ENCODE assay signal across 27 cellular contexts in the genomic region with DNA sequence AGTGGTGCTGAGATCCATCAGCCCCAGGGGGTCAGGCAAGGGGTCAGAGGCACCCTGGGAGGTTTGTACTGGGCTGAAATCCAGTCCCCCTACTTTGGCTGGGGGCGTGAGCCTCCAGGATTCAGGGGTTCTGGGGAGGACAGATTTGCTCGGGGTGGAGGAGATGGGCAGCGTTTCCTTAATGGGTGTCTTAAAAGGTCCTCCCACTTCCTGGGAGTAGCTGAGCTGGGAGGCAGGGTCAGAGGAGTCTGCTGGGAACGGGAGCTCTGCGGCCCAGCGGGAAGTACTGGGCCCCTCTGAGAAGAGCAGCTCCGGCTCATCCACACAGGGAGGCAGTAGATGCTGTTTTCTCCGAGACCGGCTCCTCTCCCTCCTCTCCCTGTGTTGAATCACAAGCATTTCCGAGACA. TPM values are rescaled to one million over a fixed set of nuclear protein-coding genes. Genes with fewer than 3 reads are reported as not detected.
DNase-seq lines count a peak whose midpoint lies in the region; TF ChIP-seq lines count a peak whose summit lies in the region.
"Had no signal": no experiment of that assay in that cellular context is flagged by ENCODE, and none has a peak within 500 bp of the region (broad histone marks: within the 10 kb centered on the region; RNA-seq: fewer than 3 reads in every experiment).

No MANE protein-coding gene starts in this region.

- no peaks in the 10 kb centered on the region for H3K4me1 ChIP-seq in HEK293 (ENCODE audit: control insufficient read depth, insufficient read depth, low read length)
- H3K4me1 ChIP-seq in ovary (ENCODE audit: insufficient read depth): peaks cover 3% of the 10 kb centered on the region

- 24 to 28% (median 26%) methylated on average over 10 of the region's 10 CpGs for WGBS in ovary, 3 donors

- no peaks in the 10 kb centered on the region for H3K27me3 ChIP-seq in ovary
- H3K27me3 ChIP-seq: MG63, transverse colon had no signal

- TF ChIP-seq CTCF in HEK293 (tag by site-specific recombination; IDR thresholded peaks at IDR 0.05) (no peak), choroid plexus epithelial cell (conservative IDR thresholded peaks at IDR 0.05; ENCODE audit: low read depth, low read length) (peak; percentile 23), ovary (IDR thresholded peaks at IDR 0.05) (no peak)

- POLR2A ChIA-PET in HEK293 (lab: Yijun Ruan, JAX): no interaction called here

- H3K4me3 ChIP-seq in HEK293 (ENCODE audit: low read depth, low read length): no peak overlapping the region
- H3K4me3 ChIP-seq in choroid plexus epithelial cell (ENCODE audit: low read depth, low read length): no peak overlapping the region
- H3K4me3 ChIP-seq in ovary: no peak overlapping the region
- H3K4me3 ChIP-seq: GM12878, GM23338, MG63, transverse colon had no signal

- DNase-seq in choroid plexus epithelial cell (ENCODE audit: low read depth) (peak; percentile 59), ovary (peak in 4 of 5 donors; percentile 43 to 69 (median 50)), middle frontal gyrus (ENCODE audit: extremely low spot score, low spot score) (no peak), nucleus accumbens (lab: John Stamatoyannopoulos, UW) (no peak), HuH-7.5 (ENCODE audit: low spot score) (no peak)
- DNase-seq: activated CD4-positive, alpha-beta memory T cell treated with anti-CD3 and anti-CD28 coated beads for 36 hours; activated CD4-positive, CD25-positive, alpha-beta regulatory T cell; activated gamma-delta T cell treated with Interleukin-2 at 50 U/mL for 16 hours; amygdala; caudate nucleus; CD8-positive, alpha-beta T cell; foreskin melanocyte; kidney glomerular epithelial cell; mesendoderm; MG63; naive thymus-derived CD4-positive, alpha-beta T cell; NCI-H1436; NCI-H510A treated with DMSO at 0.1 percent for 48 hours; RPMI8226; stimulated activated CD4-positive, alpha-beta T cell treated with anti-CD3 and anti-CD28 coated beads, Interleukin-2, amount 100 ng/mL, for 24 hours; stimulated activated naive CD4-positive, alpha-beta T cell treated with Interleukin-2 at 50 U/mL for 16 hours; transverse colon had no signal

- CTCF ChIA-PET in HEK293 (lab: Yijun Ruan, JAX): interaction anchor here (5.3 kb wide), 1 partner anchor 13 kb away, joined by 20 read pairs; no protein-coding TSS in a partner anchor

- no peak for TF ChIP-seq EP300 in ovary (IDR thresholded peaks at IDR 0.05)

- H3K27ac ChIP-seq in HEK293 (ENCODE audit: extremely low read depth, low read depth, low read length): no peak overlapping the region
- H3K27ac ChIP-seq in ovary: peak overlapping the region; percentile 30 to 32
- H3K27ac ChIP-seq: transverse colon had no signal

- H3K9me3 ChIP-seq in HEK293 (ENCODE audit: control insufficient read depth, insufficient read depth, low read depth, low read length) (no peaks in the 10 kb centered on the region), ovary (no peaks in the 10 kb centered on the region)
- H3K9me3 ChIP-seq: MG63, transverse colon had no signal

- intact Hi-C loops in ovary (cut with DNase I): loop anchor here (5.0 to 10.0 kb wide), 4 partner anchors 83 to 176 kb away; no protein-coding TSS in a partner anchor

- H3K36me3 ChIP-seq in HEK293 (ENCODE audit: control insufficient read depth in 2 of 2, insufficient read depth in 1 of 2, low read length in 2 of 2) (peaks cover 42 to 62% of the 10 kb centered on the region in 2 experiments), ovary (no peaks in the 10 kb centered on the region)
- H3K36me3 ChIP-seq: transverse colon had no signal

- TF ChIP-seq POLR2A in ovary (IDR thresholded peaks at IDR 0.05): no peak

TF ChIP-seq in HEK293, 187 proteins besides CTCF, POLR2A, EP300 and RAD21:
- peak; percentile 60 for TF ChIP-seq GLIS2 (tag by site-specific recombination; IDR thresholded peaks at IDR 0.05)
- TF ChIP-seq, protein P1, sequence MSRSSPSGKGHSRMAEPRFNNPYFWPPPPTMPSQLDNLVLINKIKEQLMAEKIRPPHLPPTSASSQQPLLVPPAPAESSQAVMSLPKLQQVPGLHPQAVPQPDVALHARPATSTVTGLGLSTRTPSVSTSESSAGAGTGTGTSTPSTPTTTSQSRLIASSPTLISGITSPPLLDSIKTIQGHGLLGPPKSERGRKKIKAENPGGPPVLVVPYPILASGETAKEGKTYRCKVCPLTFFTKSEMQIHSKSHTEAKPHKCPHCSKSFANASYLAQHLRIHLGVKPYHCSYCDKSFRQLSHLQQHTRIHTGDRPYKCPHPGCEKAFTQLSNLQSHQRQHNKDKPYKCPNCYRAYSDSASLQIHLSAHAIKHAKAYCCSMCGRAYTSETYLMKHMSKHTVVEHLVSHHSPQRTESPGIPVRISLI (tag by site-specific recombination; IDR thresholded peaks at IDR 0.05): no peak
- TF ChIP-seq, protein P2, sequence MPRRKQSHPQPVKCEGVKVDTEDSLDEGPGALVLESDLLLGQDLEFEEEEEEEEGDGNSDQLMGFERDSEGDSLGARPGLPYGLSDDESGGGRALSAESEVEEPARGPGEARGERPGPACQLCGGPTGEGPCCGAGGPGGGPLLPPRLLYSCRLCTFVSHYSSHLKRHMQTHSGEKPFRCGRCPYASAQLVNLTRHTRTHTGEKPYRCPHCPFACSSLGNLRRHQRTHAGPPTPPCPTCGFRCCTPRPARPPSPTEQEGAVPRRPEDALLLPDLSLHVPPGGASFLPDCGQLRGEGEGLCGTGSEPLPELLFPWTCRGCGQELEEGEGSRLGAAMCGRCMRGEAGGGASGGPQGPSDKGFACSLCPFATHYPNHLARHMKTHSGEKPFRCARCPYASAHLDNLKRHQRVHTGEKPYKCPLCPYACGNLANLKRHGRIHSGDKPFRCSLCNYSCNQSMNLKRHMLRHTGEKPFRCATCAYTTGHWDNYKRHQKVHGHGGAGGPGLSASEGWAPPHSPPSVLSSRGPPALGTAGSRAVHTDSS (tag by site-specific recombination; IDR thresholded peaks at IDR 0.05): no peak
- 0 out of 2 replicates have a peak, but pooled peaks have one; percentile 30 for TF ChIP-seq WT1 (tag by site-specific recombination; IDR thresholded peaks at IDR 0.05)
- peak; percentile 86 for TF ChIP-seq GLIS1 (tag by site-specific recombination; IDR thresholded peaks at IDR 0.05)
- peak; percentile 68; the same call in 1 of the 2 replicates for TF ChIP-seq ZNF394 (tag by site-specific recombination; IDR thresholded peaks at IDR 0.05; ENCODE audit: borderline replicate concordance)
- no peak for TF ChIP-seq ZNF521 (tag by site-specific recombination; IDR thresholded peaks at IDR 0.05)
- no peak for TF ChIP-seq HOXA7 (CRISPR knock-in tag; IDR thresholded peaks at IDR 0.05; ENCODE audit: borderline replicate concordance)
- TF ChIP-seq OVOL3 (tag by site-specific recombination; IDR thresholded peaks at IDR 0.05): no peak
- TF ChIP-seq MEIS1 (CRISPR knock-in tag; IDR thresholded peaks at IDR 0.05; ENCODE audit: borderline replicate concordance): no peak
- TF ChIP-seq ZBTB7A (tag by site-specific recombination; IDR thresholded peaks at IDR 0.05; ENCODE audit: low read depth): no peak
- TF ChIP-seq ZSCAN16 (tag by site-specific recombination; IDR thresholded peaks at IDR 0.05): no peak
- no peak for TF ChIP-seq ZIC2 (tag by site-specific recombination; IDR thresholded peaks at IDR 0.05)
- no peak for TF ChIP-seq ZNF202 (tag by site-specific recombination; IDR thresholded peaks at IDR 0.05; ENCODE audit: borderline replicate concordance)
- TF ChIP-seq ZFP41 (tag by site-specific recombination; IDR thresholded peaks at IDR 0.05; ENCODE audit: borderline replicate concordance): no peak

RNA-seq across cellular contexts. Expression of a gene that starts 2.1 kb away (rescaled TPM):
- total RNA-seq in ovary: not detected
- not detected for polyA plus RNA-seq in ovary
- total RNA-seq: CD8-positive, alpha-beta T cell; epithelial cell of proximal tubule; GM12878; GM23338; naive thymus-derived CD4-positive, alpha-beta T cell; transverse colon had no signal
- polyA plus RNA-seq: GM23338; IgD-negative memory B cell; naive thymus-derived CD4-positive, alpha-beta T cell had no signal

RNA-seq across cellular contexts. Expression of a gene that starts 18.0 kb away (rescaled TPM):
- 1 to 10 TPM in 1 of 7 donors, under 1 TPM in 4, not detected in 2; 0.22 to 2.5 (median 0.36) TPM for total RNA-seq in ovary
- 1 to 10 TPM in 1 of 2 donors, under 1 TPM in 1; 0.62 to 3.0 TPM for polyA plus RNA-seq in ovary
- polyA plus RNA-seq: naive thymus-derived CD4-positive, alpha-beta T cell had no signal

RNA-seq across cellular contexts. Expression of a gene that starts 18.1 kb away (rescaled TPM):
- total RNA-seq in ovary: 10 to 100 TPM; 10.1 to 21.9 (median 18.7) TPM
- 10 to 100 TPM; 17.3 to 26.1 TPM for polyA plus RNA-seq in ovary

RNA-seq across cellular contexts. Expression of a gene that starts 24.1 kb away (rescaled TPM):
- total RNA-seq in ovary: 10 to 100 TPM in 3 of 7 donors, 1 to 10 TPM in 3, under 1 TPM in 1; 0.83 to 15.1 (median 6.3) TPM
- 10 to 100 TPM in 1 of 2 donors, 1 to 10 TPM in 1; 4.9 to 10.3 TPM for polyA plus RNA-seq in ovary
- total RNA-seq: activated CD4-positive, alpha-beta memory T cell treated with anti-CD3 and anti-CD28 coated beads for 36 hours; CD8-positive, alpha-beta T cell; epithelial cell of proximal tubule; GM12878; GM23338; naive thymus-derived CD4-positive, alpha-beta T cell had no signal

RNA-seq across cellular contexts. Expression of a gene that starts 31.7 kb away (rescaled TPM):
- 10 to 100 TPM; 27.3 to 45.6 (median 42.1) TPM for total RNA-seq in ovary
- 10 to 100 TPM; 32.4 to 58.6 TPM for polyA plus RNA-seq in ovary

Comparison
In these comparisons a context has a peak if more than half of its experiments do, and no peak if none do; other contexts are left out.
1. DNase-seq: peak in choroid plexus epithelial cell (single experiment) and ovary (4 of 5); none in middle frontal gyrus (single experiment), nucleus accumbens (0 of 56) and HuH-7.5 (single experiment).